ENCODE assay signal across 9 cellular contexts in genomic region chr12:122965356-122965755, GRCh38. TPM values are rescaled to one million over a fixed set of nuclear protein-coding genes. Genes with fewer than 3 reads are reported as not detected.
DNase-seq lines count a peak whose midpoint lies in the region; TF ChIP-seq lines count a peak whose summit lies in the region.
"Had no signal": no experiment of that assay in that cellular context is flagged by ENCODE, and none has a peak within 500 bp of the region (broad histone marks: within the 10 kb centered on the region; RNA-seq: fewer than 3 reads in every experiment).

No MANE protein-coding gene starts in this region.

- H3F3A ChIP-seq in smooth muscle cell (ENCODE audit: low read depth): no peaks in the 10 kb centered on the region

- H3K36me3 ChIP-seq in SK-N-MC (ENCODE audit: insufficient read depth, low read length): no peaks in the 10 kb centered on the region; the same call in 1 of the 2 replicates
- no peaks in the 10 kb centered on the region for H3K36me3 ChIP-seq in smooth muscle cell (ENCODE audit: low read depth)
- H3K36me3 ChIP-seq: adrenal gland had no signal

- peak overlapping the region; percentile 87 for H3K4me2 ChIP-seq in smooth muscle cell

- no peaks in the 10 kb centered on the region for H4K20me1 ChIP-seq in smooth muscle cell (ENCODE audit: low read depth)

- H3K27me3 ChIP-seq in smooth muscle cell (ENCODE audit: low read depth): no peaks in the 10 kb centered on the region
- H3K27me3 ChIP-seq: adrenal gland had no signal

- peaks cover 10% of the 10 kb centered on the region for H3K4me1 ChIP-seq in smooth muscle cell (ENCODE audit: low read depth)

- H3K79me2 ChIP-seq in smooth muscle cell (ENCODE audit: low read depth): no peaks in the 10 kb centered on the region

- no peak overlapping the region for H2AFZ ChIP-seq in smooth muscle cell (ENCODE audit: low read depth)

- H3K27ac ChIP-seq in SK-N-MC: no peak overlapping the region
- H3K27ac ChIP-seq in smooth muscle cell (ENCODE audit: low read depth): no peak overlapping the region

- no peaks in the 10 kb centered on the region for H3K9me3 ChIP-seq in SK-N-MC (ENCODE audit: low read depth, low read length)
- H3K9me3 ChIP-seq in smooth muscle cell (replicated peaks; ENCODE audit: low read depth): no peaks in the 10 kb centered on the region
- H3K9me3 ChIP-seq: adrenal gland had no signal

- DNase-seq in NCI-H2171 treated with DMSO at 0.1 percent for 48 hours (lab: John Stamatoyannopoulos, UW) (peak; percentile 39), NCI-H2171 (lab: John Stamatoyannopoulos, UW) (no peak), SK-N-MC (ENCODE audit: low read depth, low spot score) (no peak), fibroblast of pulmonary artery (ENCODE audit: low read depth) (no peak), smooth muscle cell (lab: John Stamatoyannopoulos, UW; ENCODE audit: unreplicated experiment) (no peak), NCI-H128 (lab: John Stamatoyannopoulos, UW; ENCODE audit: unreplicated experiment) (no peak), T-helper 1 cell (no peak)
- no peak for DNase-seq in stimulated activated CD4-positive, alpha-beta T cell treated with anti-CD3 and anti-CD28 coated beads, Interleukin-1b, Interleukin-23, amount 100 ng/mL, for 48 hours

- peak overlapping the region; percentile 60 for H3K9ac ChIP-seq in SK-N-MC (ENCODE audit: insufficient read length)
- H3K9ac ChIP-seq in smooth muscle cell (ENCODE audit: low read depth): no peak overlapping the region

- 67% methylated on average over 11 of the region's 11 CpGs for WGBS in smooth muscle cell (ENCODE audit: low lambda C conversion rate)

- peak overlapping the region; percentile 96 for H3K4me3 ChIP-seq in SK-N-MC
- H3K4me3 ChIP-seq in fibroblast of pulmonary artery (replicated peaks; ENCODE audit: low read depth, low read length): peak overlapping the region; percentile 82
- peak overlapping the region; percentile 61 for H3K4me3 ChIP-seq in smooth muscle cell

- no peak for TF ChIP-seq CTCF in fibroblast of pulmonary artery (IDR thresholded peaks at IDR 0.05; ENCODE audit: low read length, missing control alignments)
- no peak for TF ChIP-seq CTCF in smooth muscle cell (IDR thresholded peaks at IDR 0.05; ENCODE audit: borderline replicate concordance, insufficient read depth, poor library complexity, severe bottlenecking)

RNA-seq across cellular contexts. Expression of gene ABCB9, which starts 0.9 kb away (rescaled TPM):
- 4.4 and 8.2 TPM in 2 replicates for total RNA-seq in smooth muscle cell
- polyA plus RNA-seq in smooth muscle cell: 7.4 and 8.0 TPM in 2 replicates

RNA-seq across cellular contexts. Expression of gene OGFOD2, which starts 9.7 kb away (rescaled TPM):
- 9.7 and 14.2 TPM in 2 replicates for total RNA-seq in smooth muscle cell
- 15.8 and 22.3 TPM in 2 replicates for polyA plus RNA-seq in smooth muscle cell

RNA-seq across cellular contexts. Expression of gene ARL6IP4, which starts 15.1 kb away (rescaled TPM):
- total RNA-seq in smooth muscle cell: 47.9 and 89.3 TPM in 2 replicates
- polyA plus RNA-seq in smooth muscle cell: 275 and 290 TPM in 2 replicates
